18 cellular contexts compared by ENCODE assay signal in the genomic region with DNA sequence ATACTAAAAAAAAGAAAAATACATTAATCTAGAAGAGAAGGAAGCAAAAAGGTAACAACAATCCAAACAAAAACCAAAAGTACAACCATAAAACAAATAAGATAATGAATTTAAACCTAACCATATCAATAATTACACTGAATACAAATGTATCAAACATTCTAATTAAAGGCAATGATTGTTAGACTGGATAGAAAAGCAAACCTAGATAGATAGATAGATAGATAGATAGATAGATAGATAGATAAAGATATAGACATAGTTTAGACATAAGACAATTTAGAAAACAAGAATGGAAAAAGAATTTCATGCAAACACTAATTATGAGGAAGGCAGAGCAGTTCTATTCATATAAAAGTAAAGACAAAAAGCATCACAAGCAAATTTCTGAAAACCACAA.
"Had no signal": no experiment of that assay in that cellular context is flagged by ENCODE, and none has a peak within 500 bp of the region (broad histone marks: within the 10 kb centered on the region; RNA-seq: fewer than 3 reads in every experiment).

No MANE protein-coding gene starts in this region.

- H3K27ac ChIP-seq: esophagus squamous epithelium, gastroesophageal sphincter, psoas muscle, right lobe of liver, suprapubic skin, thyroid gland, upper lobe of left lung, uterus had no signal

- H3K4me1 ChIP-seq: esophagus squamous epithelium, gastroesophageal sphincter, psoas muscle, right lobe of liver, suprapubic skin, thyroid gland, upper lobe of left lung, uterus had no signal

- H3K9me3 ChIP-seq: esophagus squamous epithelium, gastroesophageal sphincter, psoas muscle, right lobe of liver, suprapubic skin, thyroid gland, upper lobe of left lung, uterus had no signal

- ATAC-seq: gastroesophageal sphincter; left lobe of liver; psoas muscle; right lobe of liver; stimulated activated naive CD8-positive, alpha-beta T cell treated with anti-CD3 and anti-CD28 coated beads, Interleukin-15, Interleukin-2, amounts not matched to agents 100 U/mL and 50 U/mL, for 24 hours had no signal

- H3K4me3 ChIP-seq: esophagus squamous epithelium, gastroesophageal sphincter, psoas muscle, right lobe of liver, suprapubic skin, thyroid gland, upper lobe of left lung, uterus had no signal

- H3K27ac Mint-ChIP-seq: nephron progenitor cell had no signal

- H3K36me3 ChIP-seq: gastroesophageal sphincter, right lobe of liver, thyroid gland, uterus had no signal

- DNase-seq: dermis blood vessel endothelial cell; esophagus squamous epithelium; foreskin fibroblast; glutamatergic neuron; islet precursor cell; nephron progenitor cell; psoas muscle; retina; right lobe of liver; stimulated activated CD4-positive, alpha-beta T cell treated with anti-CD3 and anti-CD28 coated beads, Interleukin-2, amount 100 ng/mL, for 24 hours; stimulated activated naive CD8-positive, alpha-beta T cell treated with anti-CD3 and anti-CD28 coated beads, Interleukin-15, Interleukin-2, amounts not matched to agents 100 U/mL and 50 U/mL, for 24 hours; thyroid gland; upper lobe of left lung; uterus had no signal

- H3K4me3 Mint-ChIP-seq: mesothelial cell of epicardium, nephron progenitor cell had no signal

- H3K4me1 Mint-ChIP-seq: nephron progenitor cell had no signal

- H3K27me3 ChIP-seq: esophagus squamous epithelium, gastroesophageal sphincter, right lobe of liver, suprapubic skin, thyroid gland, upper lobe of left lung, uterus had no signal
